9 cellular contexts compared by ENCODE assay signal in the genomic region with DNA sequence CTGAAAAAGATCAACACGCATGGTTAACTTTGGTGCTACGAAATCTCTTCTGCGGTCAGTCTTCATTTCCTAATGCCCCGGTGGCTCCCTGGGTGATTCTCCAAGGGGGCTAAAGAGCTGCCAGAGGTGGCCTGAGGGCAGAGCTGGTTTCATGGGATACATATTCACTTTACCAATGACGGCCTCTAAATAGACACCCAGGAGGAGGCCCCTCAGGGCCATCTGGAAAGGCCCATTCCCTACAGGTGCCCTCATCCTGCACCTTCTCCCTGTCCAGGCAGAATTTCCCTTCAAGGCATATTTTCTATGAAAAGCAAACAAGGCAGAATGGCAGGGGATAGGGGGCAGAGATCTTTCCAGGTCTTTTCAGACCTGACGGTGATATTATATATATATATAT. TPM values are rescaled to one million over a fixed set of nuclear protein-coding genes. Genes with fewer than 3 reads are reported as not detected.
"Had no signal": no experiment of that assay in that cellular context is flagged by ENCODE, and none has a peak within 500 bp of the region (broad histone marks: within the 10 kb centered on the region; RNA-seq: fewer than 3 reads in every experiment).

No MANE protein-coding gene starts in this region.

- DNase-seq: GOT3, H7, HFFc6, IMR-90, KG1 had no signal

- H3K36me3 ChIP-seq: HAP-1 had no signal

- H3K9me3 Mint-ChIP-seq: HFFc6 had no signal

- H3K4me3 ChIP-seq: HAP-1, K562 had no signal

- H3K27ac Mint-ChIP-seq: HFFc6 had no signal

- H3K9me3 ChIP-seq: HAP-1 had no signal

- H3K4me3 Mint-ChIP-seq: HFFc6 had no signal

- ATAC-seq: HCT116, K562 had no signal

RNA-seq across cellular contexts. Expression of a gene that starts 12.5 kb away (rescaled TPM):
- total RNA-seq: H4, H7, HFFc6, IMR-90, K562 had no signal
- polyA plus RNA-seq: IMR-90, K562 had no signal

RNA-seq across cellular contexts. Expression of a gene that starts 54.3 kb away (rescaled TPM):
- total RNA-seq: H4, H7, HFFc6, IMR-90 had no signal
- polyA plus RNA-seq: IMR-90 had no signal
